In the genomic region with DNA sequence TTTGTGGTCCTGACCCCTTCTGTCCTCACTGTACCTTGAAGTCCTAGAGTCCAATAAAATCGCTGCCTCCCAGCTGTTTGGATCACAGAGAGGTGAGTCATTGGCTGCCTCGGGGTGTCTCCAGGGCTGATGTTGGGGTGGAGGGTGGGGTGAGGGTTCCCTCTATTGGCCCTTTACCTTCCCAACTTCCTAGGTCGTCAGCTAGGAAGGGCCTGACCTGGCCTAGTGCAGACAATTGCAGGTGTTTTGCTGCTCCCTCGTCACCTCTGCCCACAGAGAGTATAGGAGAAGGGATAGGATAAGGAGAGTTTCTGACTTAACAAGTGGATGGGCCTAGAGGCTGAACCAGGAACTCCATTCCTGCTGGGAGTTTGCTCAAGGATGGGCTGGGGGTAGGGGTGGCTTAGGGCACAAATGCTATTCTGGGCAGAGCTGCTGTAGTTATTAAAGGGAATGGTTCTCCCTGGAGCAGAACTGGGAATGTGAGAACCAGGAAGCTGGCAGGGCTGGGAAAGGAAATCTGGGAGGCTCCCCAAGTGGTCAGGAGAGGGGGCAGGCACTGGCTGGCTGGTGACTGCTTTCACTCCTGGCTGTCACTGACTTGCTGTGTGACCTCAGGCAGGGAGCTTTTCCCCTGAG, we compare ENCODE assay signal across 8 cellular contexts. TPM values are rescaled to one million over a fixed set of nuclear protein-coding genes. Genes with fewer than 3 reads are reported as not detected.
DNase-seq lines count a peak whose midpoint lies in the region; ATAC-seq and TF ChIP-seq lines count a peak whose summit lies in the region.

No MANE protein-coding gene starts in this region.

- peak overlapping the region; percentile 94 for H3K4me3 Mint-ChIP-seq in natural killer cell

- ATAC-seq in natural killer cell, result no peak
- no peak for ATAC-seq in HG02840 (IDR thresholded peaks at IDR 0.05; ENCODE audit: low FRiP score, unreplicated experiment)
- no peak for ATAC-seq in HG03139 (IDR thresholded peaks at IDR 0.05; ENCODE audit: unreplicated experiment)

- TF ChIP-seq POLR2A in erythroblast (IDR thresholded peaks at IDR 0.05; ENCODE audit: low read length), result no peak

- no peaks in the 10 kb centered on the region for H3K36me3 Mint-ChIP-seq in natural killer cell

- H3K4me1 Mint-ChIP-seq in natural killer cell, result peaks cover 21 to 33% of the 10 kb centered on the region in 2 donors

- peak overlapping the region; percentile 94 to 98 for H3K27ac Mint-ChIP-seq in natural killer cell

- H3K9me3 ChIP-seq in SK-N-MC (ENCODE audit: low read depth, low read length), result no peaks in the 10 kb centered on the region

- TF ChIP-seq CTCF in 22Rv1 (IDR thresholded peaks at IDR 0.05), result 0 out of 2 replicates have a peak, but pooled peaks have one; percentile 5
- no peak for TF ChIP-seq CTCF in natural killer cell (IDR thresholded peaks at IDR 0.05)

- peak overlapping the region; percentile 87; the same call in 1 of the 2 replicates for H3K4me3 ChIP-seq in SK-N-MC

- DNase-seq in ELF-1 (ENCODE audit: low read depth, low spot score) (peak; percentile 44), SK-N-MC (ENCODE audit: low read depth, low spot score) (no peak), erythroblast (lab: John Stamatoyannopoulos, UW) (peak; percentile 50 to 76), natural killer cell (no peak), SK-N-DZ (ENCODE audit: low spot score) (no peak)

- H3K27me3 Mint-ChIP-seq in natural killer cell (ENCODE audit: low read depth in 2 of 2), result peaks cover 0 to 12% of the 10 kb centered on the region in 2 donors

- no peak overlapping the region for H3K9ac ChIP-seq in SK-N-MC (ENCODE audit: insufficient read length)

- H3K27ac ChIP-seq in 22Rv1, result peak overlapping the region; percentile 87
- H3K27ac ChIP-seq in SK-N-MC, result no peak overlapping the region

- intact Hi-C loops in natural killer cell (cut with micrococcal nuclease), result loop anchor here (5.0 to 10.0 kb wide), 2 partner anchors 143 to 171 kb away; no protein-coding TSS in a partner anchor

- no peaks in the 10 kb centered on the region for H3K9me3 Mint-ChIP-seq in natural killer cell

- H3K36me3 ChIP-seq in SK-N-MC (ENCODE audit: insufficient read depth, low read length), result no peaks in the 10 kb centered on the region

RNA-seq across cellular contexts. Expression of a gene that starts 1.4 kb away (rescaled TPM):
- 10 to 100 TPM; 30.7 to 56.3 (median 35.9) TPM for total RNA-seq in natural killer cell
- polyA plus RNA-seq in SK-N-DZ (2014; cell fraction: cytosol; rRNA removed), result 13.1 and 17.0 TPM in 2 replicates
- 8.1 and 14.3 TPM in 2 replicates for polyA plus RNA-seq in SK-N-DZ (2014; cell fraction: nucleus; rRNA removed)

RNA-seq across cellular contexts. Expression of a gene that starts 28.6 kb away (rescaled TPM):
- total RNA-seq in natural killer cell, result 10 to 100 TPM in 1 of 3 donors, 1 to 10 TPM in 2; 7.0 to 11.1 (median 8.2) TPM
- 41.5 and 43.8 TPM in 2 replicates for polyA plus RNA-seq in SK-N-DZ (2014; cell fraction: cytosol; rRNA removed)
- polyA plus RNA-seq in SK-N-DZ (2014; cell fraction: nucleus; rRNA removed), result 18.2 and 32.8 TPM in 2 replicates

Comparison
In these comparisons a context has a peak if more than half of its experiments do, and no peak if none do; other contexts are left out.
1. DNase-seq: peak in ELF-1 (single experiment) and erythroblast (2 of 2); none in SK-N-MC (single experiment), natural killer cell (single experiment) and SK-N-DZ (single experiment).